Comparison of ENCODE assay signal across 15 cellular contexts in the genomic region with DNA sequence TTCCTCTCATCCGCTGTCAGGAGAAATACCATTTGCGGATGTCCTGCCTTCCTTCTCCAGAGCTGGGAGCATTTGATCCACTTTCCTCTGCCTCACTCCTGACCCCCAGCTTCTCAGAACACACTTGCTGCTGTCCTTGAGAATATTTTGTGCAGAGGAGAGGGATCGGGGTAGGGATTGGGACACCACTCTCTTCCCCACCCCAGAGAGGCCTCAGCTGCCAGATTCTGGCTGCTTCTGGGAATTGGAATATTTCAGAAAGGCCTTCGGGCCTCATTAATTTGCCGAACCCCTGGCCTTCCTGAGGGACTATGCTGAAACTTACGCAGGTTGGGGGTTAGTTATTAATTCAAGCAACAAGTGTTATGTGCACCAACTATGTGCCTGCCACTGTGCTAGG.
DNase-seq lines count a peak whose midpoint lies in the region; ATAC-seq and TF ChIP-seq lines count a peak whose summit lies in the region.
"Had no signal": no experiment of that assay in that cellular context is flagged by ENCODE, and none has a peak within 500 bp of the region (broad histone marks: within the 10 kb centered on the region; RNA-seq: fewer than 3 reads in every experiment).

No MANE protein-coding gene starts in this region.

- H3K9me3 ChIP-seq in heart right ventricle (no peaks in the 10 kb centered on the region), vagina (no peaks in the 10 kb centered on the region)
- H3K9me3 ChIP-seq: Peyer's patch had no signal

- H3K36me3 Mint-ChIP-seq in mesothelial cell of epicardium: no peaks in the 10 kb centered on the region

- DNase-seq in left ventricle myocardium superior (no peak), heart right ventricle (no peak), mesothelial cell of epicardium (ENCODE audit: low spot score in 2 of 2, unreplicated experiment in 2 of 2) (no peak), vagina (ENCODE audit: extremely low spot score in 2 of 2) (no peak), NCI-H2196 (lab: John Stamatoyannopoulos, UW; ENCODE audit: unreplicated experiment) (no peak)
- DNase-seq in activated CD4-positive, alpha-beta T cell treated with anti-CD3 and anti-CD28 coated beads for 1 hour: no peak
- DNase-seq: activated B cell treated with CpG ODN at 0.5 μM for 24 hours; CD4-positive, alpha-beta T cell; NCI-H1694 treated with DMSO at 0.1 percent for 48 hours; NCI-H510A treated with DMSO at 0.1 percent for 48 hours had no signal

- WGBS in heart right ventricle, 2 donors: 78 to 85% methylated on average over 6 of the region's 6 CpGs

- H3K36me3 ChIP-seq in heart right ventricle: no peaks in the 10 kb centered on the region
- no peaks in the 10 kb centered on the region for H3K36me3 ChIP-seq in vagina
- H3K36me3 ChIP-seq: Peyer's patch had no signal

- TF ChIP-seq CTCF in heart right ventricle (IDR thresholded peaks at IDR 0.05): no peak
- TF ChIP-seq CTCF in mesothelial cell of epicardium (IDR thresholded peaks at IDR 0.05; ENCODE audit: unreplicated experiment): no peak
- TF ChIP-seq CTCF in vagina (IDR thresholded peaks at IDR 0.05): no peak

- intact Hi-C loops in left ventricle myocardium superior (cut with micrococcal nuclease): no loop called here
- intact Hi-C loops in heart right ventricle (cut with DNase I): no loop called here
- intact Hi-C loops in vagina (cut with DNase I): no loop called here

- no peak for TF ChIP-seq POLR2A in vagina (IDR thresholded peaks at IDR 0.05)

- H3K27me3 Mint-ChIP-seq in mesothelial cell of epicardium (ENCODE audit: low read depth): no peaks in the 10 kb centered on the region
- H3K27me3 Mint-ChIP-seq: CD4-positive, alpha-beta T cell had no signal

- peak; percentile 8 for ATAC-seq in left ventricle myocardium superior
- no peak for ATAC-seq in heart right ventricle
- ATAC-seq in HG02973 (IDR thresholded peaks at IDR 0.05; ENCODE audit: unreplicated experiment): no peak
- ATAC-seq: foreskin keratinocyte had no signal

- H3K4me3 ChIP-seq in heart right ventricle (no peak overlapping the region), vagina (no peak overlapping the region)
- H3K4me3 ChIP-seq: Peyer's patch had no signal

- H3K4me3 Mint-ChIP-seq in mesothelial cell of epicardium: no peak overlapping the region
- H3K4me3 Mint-ChIP-seq: activated B cell treated with CpG ODN at 0.5 μM for 24 hours; activated naive CD4-positive, alpha-beta T cell treated with anti-CD3 and anti-CD28 coated beads for 36 hours; CD4-positive, alpha-beta T cell had no signal

- H3K4me1 Mint-ChIP-seq in mesothelial cell of epicardium: peaks cover 36% of the 10 kb centered on the region

- H3K9me3 Mint-ChIP-seq in mesothelial cell of epicardium: no peaks in the 10 kb centered on the region
- H3K9me3 Mint-ChIP-seq: activated B cell treated with CpG ODN at 0.5 μM for 24 hours; activated naive CD4-positive, alpha-beta T cell treated with anti-CD3 and anti-CD28 coated beads for 36 hours; CD4-positive, alpha-beta T cell had no signal

- H3K27me3 ChIP-seq in heart right ventricle (no peaks in the 10 kb centered on the region), vagina (no peaks in the 10 kb centered on the region)
- H3K27me3 ChIP-seq: Peyer's patch had no signal

- H3K27ac ChIP-seq in heart right ventricle (no peak overlapping the region), cingulate gyrus (ENCODE audit: low read depth, low read length) (peak overlapping the region; percentile 62), vagina (peak overlapping the region; percentile 83)
- H3K27ac ChIP-seq: foreskin keratinocyte, Peyer's patch had no signal

- peak overlapping the region; percentile 80 for H3K27ac Mint-ChIP-seq in mesothelial cell of epicardium
- H3K27ac Mint-ChIP-seq: activated B cell treated with CpG ODN at 0.5 μM for 24 hours; activated naive CD4-positive, alpha-beta T cell treated with anti-CD3 and anti-CD28 coated beads for 36 hours; CD4-positive, alpha-beta T cell had no signal

- H3K4me1 ChIP-seq in heart right ventricle (peaks cover 0 to 33% (median 21%) of the 10 kb centered on the region in 9 donors), vagina (peaks cover 35% of the 10 kb centered on the region)
- H3K4me1 ChIP-seq: foreskin keratinocyte had no signal

Comparison
In these comparisons a context has a peak if more than half of its experiments do, and no peak if none do; other contexts are left out.
1. H3K27ac ChIP-seq: peak in cingulate gyrus (single experiment) and vagina (single experiment); none in heart right ventricle (0 of 10).